Comparison of ENCODE assay signal across 8 cellular contexts in the genomic region with DNA sequence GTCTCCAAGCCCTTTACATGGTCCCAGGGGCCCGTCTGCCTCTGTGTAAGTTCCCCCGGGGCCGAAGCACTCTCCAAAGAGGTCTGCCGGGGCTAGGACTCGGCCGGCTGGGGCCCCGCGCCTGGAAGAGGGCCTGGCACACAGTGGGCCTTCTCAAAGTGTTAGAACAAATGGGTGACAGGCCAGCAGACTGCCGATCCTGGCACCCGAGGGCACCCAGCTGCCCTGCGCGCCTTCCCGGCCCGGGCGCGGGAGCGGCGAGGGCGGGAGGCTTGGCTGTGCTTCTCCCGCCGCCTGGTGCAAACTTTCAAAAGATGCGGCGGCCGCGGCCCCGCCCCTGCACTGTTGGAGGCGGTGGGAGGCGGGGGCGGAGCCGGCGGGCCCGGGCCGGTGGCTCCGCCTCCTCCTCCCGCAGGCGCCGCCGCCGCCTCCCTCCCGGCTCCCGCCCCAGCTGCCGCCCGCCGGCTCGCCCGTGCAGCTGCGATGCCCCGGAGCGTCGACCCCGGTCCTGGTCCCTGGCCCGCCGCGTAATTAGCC. TPM values are rescaled to one million over a fixed set of nuclear protein-coding genes. Genes with fewer than 3 reads are reported as not detected.
DNase-seq lines count a peak whose midpoint lies in the region; ATAC-seq and TF ChIP-seq lines count a peak whose summit lies in the region.

TSS of gene NEURL1B (plus strand) at position 442 of the 537 bp plus-strand sequence. CDS start 144 bp downstream, outside the sequence.

- H3K36me3 ChIP-seq in esophagus (ENCODE audit: control insufficient read depth in 2 of 2, insufficient read depth in 2 of 2, low read length in 1 of 2), result no peaks in the 10 kb centered on the region

- no peaks in the 10 kb centered on the region for H3K27me3 ChIP-seq in esophagus (ENCODE audit: control insufficient read depth in 1 of 2, insufficient read depth in 2 of 2, low read length in 2 of 2)

- H3K27ac Mint-ChIP-seq in mesothelial cell of epicardium, result no peak within 1 kb of the TSS

- peaks cover 38% of the 10 kb centered on the region for H3K27me3 Mint-ChIP-seq in mesothelial cell of epicardium (ENCODE audit: low read depth)

- H3K4me3 ChIP-seq in esophagus (ENCODE audit: low read depth in 1 of 2, low read length in 2 of 2), result peak within 1 kb of the TSS; percentile 60 to 75

- H3K9me3 Mint-ChIP-seq in mesothelial cell of epicardium, result no peaks in the 10 kb centered on the region

- no peaks in the 10 kb centered on the region for H3K9me3 ChIP-seq in esophagus (ENCODE audit: control insufficient read depth in 2 of 2, insufficient read depth in 1 of 2, low read depth in 1 of 2, low read length in 1 of 2)

- no peaks in the 10 kb centered on the region for H3K36me3 Mint-ChIP-seq in mesothelial cell of epicardium

- H3K4me1 Mint-ChIP-seq in mesothelial cell of epicardium, result peaks cover 5% of the 10 kb centered on the region

- peak within 1 kb of the TSS; percentile 82 to 85 for H3K27ac ChIP-seq in esophagus (ENCODE audit: low read depth in 2 of 2, low read length in 1 of 2)

- DNase-seq in EH (ENCODE audit: low read depth), result peak; percentile 78
- peak; percentile 62 for DNase-seq in NCI-H460 (ENCODE audit: extremely low read depth, low read depth)
- DNase-seq in activated CD8-positive, alpha-beta memory T cell treated with anti-CD3 and anti-CD28 coated beads, Interleukin-2, amount 50 U/mL, for 4 hours, result peak; percentile 26
- DNase-seq in mesothelial cell of epicardium (ENCODE audit: low spot score in 2 of 2, unreplicated experiment in 2 of 2), result peak; percentile 74 to 81
- DNase-seq in stimulated activated naive CD4-positive, alpha-beta T cell treated with Interleukin-2 at 50 U/mL for 16 hours (lab: John Stamatoyannopoulos, UW), result peak; percentile 23

- peak within 1 kb of the TSS; percentile 66 for H3K4me3 Mint-ChIP-seq in mesothelial cell of epicardium

- ATAC-seq in HG02970 (IDR thresholded peaks at IDR 0.05; ENCODE audit: low FRiP score, unreplicated experiment), result peak; percentile 67
- ATAC-seq in HG03135 (IDR thresholded peaks at IDR 0.05; ENCODE audit: unreplicated experiment), result no peak

- 1% methylated on average over 31 to 54 of the region's 54 CpGs for WGBS in esophagus, 2 donors

- peaks cover 4 to 11% of the 10 kb centered on the region in 2 donors for H3K4me1 ChIP-seq in esophagus (ENCODE audit: control insufficient read depth in 2 of 2, insufficient read depth in 2 of 2, low read length in 1 of 2)

- TF ChIP-seq CTCF in mesothelial cell of epicardium (IDR thresholded peaks at IDR 0.05; ENCODE audit: unreplicated experiment), result no peak

RNA-seq across cellular contexts. Expression of gene NEURL1B, which starts in this region (rescaled TPM):
- total RNA-seq in NCI-H460 (2014; rRNA removed; shearing (Covaris generic)), result 2.3 and 2.4 TPM in 2 replicates
- 2.0 and 2.4 TPM in 2 replicates for polyA plus RNA-seq in NCI-H460 (2014; cell fraction: nucleus; rRNA removed)
- 1 to 10 TPM; 6.9 to 8.6 TPM for polyA plus RNA-seq in esophagus
- 10.9 to 11.8 TPM (median 11.7 TPM) in 3 replicates for total RNA-seq in mesothelial cell of epicardium

Comparison
In these comparisons a context has a peak if more than half of its experiments do, and no peak if none do; other contexts are left out.
1. DNase-seq: peak in every context shown above with its lines; median percentile 78 in EH; 78 in mesothelial cell of epicardium; 62 in NCI-H460; 26 in activated CD8-positive, alpha-beta memory T cell treated with anti-CD3 and anti-CD28 coated beads, Interleukin-2, amount 50 U/mL, for 4 hours; 23 in stimulated activated naive CD4-positive, alpha-beta T cell treated with Interleukin-2 at 50 U/mL for 16 hours.